9 cellular contexts compared by ENCODE assay signal in the genomic region with DNA sequence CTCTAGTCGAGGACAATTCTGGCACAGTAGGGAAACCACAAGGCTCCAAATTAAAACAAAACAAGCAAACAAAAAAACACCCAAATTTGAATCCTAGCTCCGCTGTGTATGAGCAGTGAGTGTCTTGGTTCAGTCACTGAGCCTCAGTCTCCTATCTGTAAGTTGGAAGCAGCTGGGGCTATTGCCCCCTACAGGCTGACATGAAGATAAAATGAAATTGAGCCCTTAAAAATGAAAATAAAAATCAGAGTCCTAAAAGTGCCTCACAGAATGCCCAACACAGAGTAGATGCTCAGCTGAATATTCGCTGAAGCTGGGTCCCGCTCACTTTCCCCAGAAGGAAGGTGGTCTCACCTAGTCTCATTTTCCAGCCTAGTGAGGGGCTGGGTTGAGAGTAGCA.
A peak's percentile ranks its signal among the peaks of the same experiment; 100 is the strongest.
DNase-seq lines count a peak whose midpoint lies in the region; ATAC-seq and TF ChIP-seq lines count a peak whose summit lies in the region.
"Had no signal": no experiment of that assay in that cellular context is flagged by ENCODE, and none has a peak within 500 bp of the region (broad histone marks: within the 10 kb centered on the region; RNA-seq: fewer than 3 reads in every experiment).

No MANE protein-coding gene starts in this region.

- no peaks in the 10 kb centered on the region for H3K36me3 Mint-ChIP-seq in Calu3 (ENCODE audit: insufficient read depth, unreplicated experiment)
- no peaks in the 10 kb centered on the region for H3K36me3 Mint-ChIP-seq in activated T-helper 2 cell treated with anti-CD3 and anti-CD28 coated beads, Interferon-gamma antibody, Interleukin-2, Interleukin-4, amounts not matched to agents 10 μg/mL and 5 μg/mL and 100 μg/mL, durations not matched to agents 14 hours and 24 hours and 36 hours (ENCODE audit: low read depth)

- peaks cover 100% of the 10 kb centered on the region for H3K27me3 Mint-ChIP-seq in Calu3 (ENCODE audit: unreplicated experiment)
- H3K27me3 Mint-ChIP-seq in activated T-helper 2 cell treated with anti-CD3 and anti-CD28 coated beads, Interferon-gamma antibody, Interleukin-2, Interleukin-4, amounts not matched to agents 10 μg/mL and 5 μg/mL and 100 μg/mL, durations not matched to agents 14 hours and 24 hours and 36 hours (ENCODE audit: low read depth), result peaks cover 31% of the 10 kb centered on the region

- DNase-seq in Calu3, result no peak
- peak in 1 of 2 experiments; percentile 40 for DNase-seq in HL-60 (ENCODE audit: low read depth in 1 of 2, low spot score in 1 of 2)
- DNase-seq in adrenal gland, result no peak
- DNase-seq in lung microvascular endothelial cell (ENCODE audit: low read depth in 2 of 2), result peak; percentile 45 to 58
- DNase-seq in activated T-helper 2 cell treated with anti-CD3 and anti-CD28 coated beads, Interferon-gamma antibody, Interleukin-2, Interleukin-4, amounts not matched to agents 10 μg/mL and 5 μg/mL and 100 μg/mL, durations not matched to agents 14 hours and 24 hours and 36 hours (ENCODE audit: low spot score), result no peak
- no peak for DNase-seq in substantia nigra (lab: John Stamatoyannopoulos, UW)
- no peak for DNase-seq in midbrain (lab: John Stamatoyannopoulos, UW)

- no peaks in the 10 kb centered on the region for H3K4me1 Mint-ChIP-seq in Calu3 (ENCODE audit: low read depth, unreplicated experiment)
- H3K4me1 Mint-ChIP-seq in activated T-helper 2 cell treated with anti-CD3 and anti-CD28 coated beads, Interferon-gamma antibody, Interleukin-2, Interleukin-4, amounts not matched to agents 10 μg/mL and 5 μg/mL and 100 μg/mL, durations not matched to agents 14 hours and 24 hours and 36 hours (ENCODE audit: low read depth), result peaks cover 5% of the 10 kb centered on the region

- 67 to 72% (median 68%) methylated on average over 4 of the region's 4 CpGs for WGBS in adrenal gland, 4 donors

- H3K27me3 ChIP-seq in HL-60 (ENCODE audit: insufficient read depth, poor library complexity, severe bottlenecking) (peaks cover 3% of the 10 kb centered on the region), adrenal gland (no peaks in the 10 kb centered on the region)

- peaks cover 30 to 62% of the 10 kb centered on the region in 2 donors for H3K4me1 ChIP-seq in adrenal gland (replicated peaks in 1 of 2)

- ATAC-seq in HG03280 (IDR thresholded peaks at IDR 0.05; ENCODE audit: unreplicated experiment), result no peak

- H3K36me3 ChIP-seq in adrenal gland (replicated peaks in 1 of 2), result no peaks in the 10 kb centered on the region

- no peaks in the 10 kb centered on the region for H3K9me3 ChIP-seq in adrenal gland (replicated peaks in 1 of 3)

- H3K4me3 ChIP-seq in HL-60 (replicated peaks; ENCODE audit: insufficient read depth, low read length), result no peak overlapping the region
- no peak overlapping the region for H3K4me3 ChIP-seq in adrenal gland

- TF ChIP-seq POLR2A in adrenal gland (IDR thresholded peaks at IDR 0.05), result no peak

- H3K27ac Mint-ChIP-seq in Calu3 (ENCODE audit: unreplicated experiment), result no peak overlapping the region
- H3K27ac Mint-ChIP-seq in activated T-helper 2 cell treated with anti-CD3 and anti-CD28 coated beads, Interferon-gamma antibody, Interleukin-2, Interleukin-4, amounts not matched to agents 10 μg/mL and 5 μg/mL and 100 μg/mL, durations not matched to agents 14 hours and 24 hours and 36 hours, result no peak overlapping the region
- H3K27ac Mint-ChIP-seq: dendritic cell treated with granulocyte-macrophage colony-stimulating factor and Interleukin-4, amounts not matched to agents 40 ng/mL and 50 ng/mL, for 4 days had no signal

- no peak overlapping the region for H3K4me3 Mint-ChIP-seq in Calu3 (ENCODE audit: low read depth, unreplicated experiment)
- H3K4me3 Mint-ChIP-seq in activated T-helper 2 cell treated with anti-CD3 and anti-CD28 coated beads, Interferon-gamma antibody, Interleukin-2, Interleukin-4, amounts not matched to agents 10 μg/mL and 5 μg/mL and 100 μg/mL, durations not matched to agents 14 hours and 24 hours and 36 hours (ENCODE audit: low read depth), result no peak overlapping the region
- H3K4me3 Mint-ChIP-seq: dendritic cell treated with granulocyte-macrophage colony-stimulating factor and Interleukin-4, amounts not matched to agents 40 ng/mL and 50 ng/mL, for 4 days had no signal

- CTCF ChIA-PET in Calu3 (lab: Charles Lee), result interaction anchor here (0.6 to 1.1 kb wide), 3 partner anchors 16 to 138 kb away, joined by 3 read pairs; no protein-coding TSS in a partner anchor

- peak; percentile 59 for TF ChIP-seq CTCF in Calu3 (IDR thresholded peaks at IDR 0.05; ENCODE audit: unreplicated experiment)
- TF ChIP-seq CTCF in HL-60 (IDR thresholded peaks at IDR 0.05; ENCODE audit: insufficient read depth, low read length), result peak; percentile 32
- TF ChIP-seq CTCF in adrenal gland (IDR thresholded peaks at IDR 0.05), result peak; percentile 39 to 50 (median 45)

- BruUV-seq in Calu3 (replicated peaks; lab: Mats Ljungman, UMichigan), result no TSS peak

- intact Hi-C loops in Calu3 (cut with micrococcal nuclease; ENCODE audit: unreplicated experiment) (loop anchor here (5.0 kb wide), 1 partner anchor 33 kb away; no protein-coding TSS in a partner anchor), adrenal gland (cut with DNase I) (no loop called here)
- intact Hi-C loops in activated T-helper 2 cell treated with anti-CD3 and anti-CD28 coated beads, Interferon-gamma antibody, Interleukin-2, Interleukin-4, amounts not matched to agents 10 μg/mL and 5 μg/mL and 100 μg/mL, durations not matched to agents 14 hours and 24 hours and 36 hours (cut with micrococcal nuclease), result no loop called here

- no peak overlapping the region for H3K27ac ChIP-seq in HL-60 (replicated peaks)
- peak overlapping the region in 2 of 5 donors; percentile 33 to 86 for H3K27ac ChIP-seq in adrenal gland
- no peak overlapping the region for H3K27ac ChIP-seq in substantia nigra (ENCODE audit: low read depth, low read length, poor library complexity, severe bottlenecking)

- no peaks in the 10 kb centered on the region for H3K9me3 Mint-ChIP-seq in Calu3 (ENCODE audit: low read depth, unreplicated experiment)
- no peaks in the 10 kb centered on the region for H3K9me3 Mint-ChIP-seq in activated T-helper 2 cell treated with anti-CD3 and anti-CD28 coated beads, Interferon-gamma antibody, Interleukin-2, Interleukin-4, amounts not matched to agents 10 μg/mL and 5 μg/mL and 100 μg/mL, durations not matched to agents 14 hours and 24 hours and 36 hours
- H3K9me3 Mint-ChIP-seq: dendritic cell treated with granulocyte-macrophage colony-stimulating factor and Interleukin-4, amounts not matched to agents 40 ng/mL and 50 ng/mL, for 4 days had no signal

Comparison
In these comparisons a context has a peak if more than half of its experiments do, and no peak if none do; other contexts are left out.
1. DNase-seq: peak in lung microvascular endothelial cell (2 of 2); none in Calu3 (single experiment), adrenal gland (0 of 7), activated T-helper 2 cell treated with anti-CD3 and anti-CD28 coated beads, Interferon-gamma antibody, Interleukin-2, Interleukin-4, amounts not matched to agents 10 μg/mL and 5 μg/mL and 100 μg/mL, durations not matched to agents 14 hours and 24 hours and 36 hours (single experiment), substantia nigra (0 of 49) and midbrain (single experiment).
2. Peak in every context shown above with its lines, with median percentiles within 50 percentile points of each other: CTCF ChIP-seq.